Comparison of ENCODE assay signal across 8 cellular contexts in the genomic region with DNA sequence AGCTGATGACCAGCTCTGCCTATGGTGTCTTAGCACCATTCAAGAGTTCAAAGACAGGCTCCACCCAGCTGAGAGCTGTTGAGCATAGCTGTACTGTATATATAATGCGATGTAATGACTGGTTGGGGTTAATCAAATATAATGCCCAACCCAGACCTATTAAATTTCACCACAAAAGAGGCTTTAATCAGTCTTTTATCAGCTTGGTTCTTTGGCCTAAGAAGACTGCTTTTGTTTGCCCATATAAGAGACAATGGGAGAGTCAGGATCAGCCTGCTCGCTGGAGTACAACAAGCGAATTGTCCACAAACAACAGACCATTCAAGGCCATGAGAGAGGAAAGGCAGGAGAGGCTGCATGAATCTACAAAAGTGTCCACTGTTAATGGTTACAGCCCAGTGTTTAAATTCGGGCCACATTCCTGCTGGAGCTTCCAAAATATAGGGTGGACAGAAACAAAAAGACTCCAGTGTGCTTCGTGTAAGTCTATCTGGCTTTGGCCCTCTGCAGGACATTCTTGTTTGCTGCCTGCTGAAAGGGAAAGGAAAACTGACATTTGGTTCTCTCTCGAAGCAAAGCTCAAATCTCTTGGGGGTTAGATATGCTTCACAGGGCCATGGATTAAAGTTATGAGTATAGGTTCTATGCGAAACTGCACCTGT.
DNase-seq lines count a peak whose midpoint lies in the region; TF ChIP-seq lines count a peak whose summit lies in the region.

No MANE protein-coding gene starts in this region.

- H3F3A ChIP-seq in GM23248 (ENCODE audit: insufficient read depth): peaks cover 24% of the 10 kb centered on the region

- H3K9me3 ChIP-seq in GM23248 (ENCODE audit: low read depth): no peaks in the 10 kb centered on the region

- no peaks in the 10 kb centered on the region for H3K36me3 ChIP-seq in GM23248 (ENCODE audit: low read depth)

- peak; percentile 38 for TF ChIP-seq CTCF in GM12864 (IDR thresholded peaks at IDR 0.05; ENCODE audit: low read depth, low read length, missing control alignments)

- H3K27me3 ChIP-seq in GM23248 (replicated peaks; ENCODE audit: insufficient read depth): no peaks in the 10 kb centered on the region

- DNase-seq in GM12864 (ENCODE audit: low read depth) (peak; percentile 26), GM23248 (peak; percentile 25), OCI-M1 (lab: John Stamatoyannopoulos, UW) (peak; percentile 88), medulla oblongata (ENCODE audit: extremely low spot score) (peak; percentile 98), NCI-H2227 treated with DMSO at 0.1 percent for 48 hours (lab: John Stamatoyannopoulos, UW) (no peak)
- DNase-seq in activated T-cell treated with anti-CD3 and anti-CD28 coated beads, Interleukin-2, amount 50 U/mL, for 1 hour: no peak
- DNase-seq in central memory CD4-positive, alpha-beta T cell: no peak
- no peak for DNase-seq in activated CD4-positive, alpha-beta T cell treated with anti-CD3 and anti-CD28 coated beads for 1 hour

- no peaks in the 10 kb centered on the region for H4K20me1 ChIP-seq in GM23248 (ENCODE audit: insufficient read depth)

- H3K27ac ChIP-seq in GM23248: no peak overlapping the region

- H3K9me2 ChIP-seq in GM23248 (ENCODE audit: insufficient read depth): no peaks in the 10 kb centered on the region

- H3K79me2 ChIP-seq in GM23248 (ENCODE audit: insufficient read depth): no peaks in the 10 kb centered on the region

- H3K9ac ChIP-seq in GM23248: no peak overlapping the region

- WGBS in GM23248 (ENCODE audit: low coverage in 1 of 2, low lambda C conversion rate in 2 of 2, missing lambda C conversion rate in 2 of 2), 2 experiments: 82 to 87% methylated on average over 7 of the region's 7 CpGs

- in situ Hi-C loops in GM23248 (cut with MboI): no loop called here

- no peak overlapping the region for H3K4me2 ChIP-seq in GM23248 (ENCODE audit: unreplicated experiment)

- H2AFZ ChIP-seq in GM23248: no peak overlapping the region

- H3K4me1 ChIP-seq in GM23248 (ENCODE audit: insufficient read depth): peaks cover 27% of the 10 kb centered on the region

- no peak overlapping the region for H3K4me3 ChIP-seq in GM12864 (ENCODE audit: low read depth, low read length)
- H3K4me3 ChIP-seq in GM23248: no peak overlapping the region

Comparison
In these comparisons a context has a peak if more than half of its experiments do, and no peak if none do; other contexts are left out.
1. DNase-seq: peak in GM12864 (single experiment), GM23248 (single experiment), OCI-M1 (single experiment) and medulla oblongata (single experiment); none in activated T-cell treated with anti-CD3 and anti-CD28 coated beads, Interleukin-2, amount 50 U/mL, for 1 hour (single experiment), central memory CD4-positive, alpha-beta T cell (single experiment), activated CD4-positive, alpha-beta T cell treated with anti-CD3 and anti-CD28 coated beads for 1 hour (single experiment) and NCI-H2227 treated with DMSO at 0.1 percent for 48 hours (single experiment).